In genomic region chr13:95020298-95020987, GRCh38 we compare ENCODE assay signal across 24 cellular contexts.
DNase-seq lines count a peak whose midpoint lies in the region; ATAC-seq, FAIRE-seq and TF ChIP-seq lines count a peak whose summit lies in the region.
"Had no signal": no experiment of that assay in that cellular context is flagged by ENCODE, and none has a peak within 500 bp of the region (broad histone marks: within the 10 kb centered on the region; RNA-seq: fewer than 3 reads in every experiment).

No MANE protein-coding gene starts in this region.

- H2AFZ ChIP-seq in SK-N-SH (ENCODE audit: low read depth) = no peak overlapping the region
- no peak overlapping the region for H2AFZ ChIP-seq in endothelial cell of umbilical vein (ENCODE audit: low read depth, low read length)

- peaks cover 2 to 4% of the 10 kb centered on the region in 2 experiments for H3K36me3 ChIP-seq in SK-N-SH (replicated peaks in 1 of 2; ENCODE audit: control insufficient read depth in 1 of 2, insufficient read depth in 2 of 2, low read length in 1 of 2)
- H3K36me3 ChIP-seq in SJSA1 = no peaks in the 10 kb centered on the region
- no peaks in the 10 kb centered on the region for H3K36me3 ChIP-seq in endothelial cell of umbilical vein (ENCODE audit: control insufficient read depth in 2 of 2, extremely low read depth in 1 of 2, insufficient read depth in 2 of 2, low read length in 2 of 2)
- no peaks in the 10 kb centered on the region for H3K36me3 ChIP-seq in suprapubic skin
- H3K36me3 ChIP-seq: adrenal gland, neutrophil, Peyer's patch had no signal

- no peaks in the 10 kb centered on the region for H3K9me1 ChIP-seq in endothelial cell of umbilical vein (replicated peaks; ENCODE audit: control insufficient read depth, extremely low read depth, insufficient read depth, low read length)

- H3K9ac ChIP-seq in SK-N-SH = no peak overlapping the region
- no peak overlapping the region for H3K9ac ChIP-seq in endothelial cell of umbilical vein (replicated peaks; ENCODE audit: extremely low read depth, insufficient read depth, low read length)

- H3K4me1 Mint-ChIP-seq in progenitor cell of endocrine pancreas (ENCODE audit: low read depth) = peaks cover 14% of the 10 kb centered on the region
- H3K4me1 Mint-ChIP-seq: activated CD4-positive, alpha-beta memory T cell treated with anti-CD3 and anti-CD28 coated beads, Interleukin-2, amount 10 ng/mL, durations not matched to agents 7 days and 5 days; B cell had no signal

- H3K27ac ChIP-seq in SK-N-SH (ENCODE audit: low read depth in 2 of 2, low read length in 1 of 2) = no peak overlapping the region
- peak overlapping the region; percentile 32 for H3K27ac ChIP-seq in SJSA1
- no peak overlapping the region for H3K27ac ChIP-seq in endothelial cell of umbilical vein (ENCODE audit: insufficient read depth, low read depth, low read length)
- H3K27ac ChIP-seq in suprapubic skin = no peak overlapping the region
- H3K27ac ChIP-seq: 22Rv1, adrenal gland, neutrophil, Peyer's patch had no signal

- WGBS in SK-N-SH (ENCODE audit: low lambda C conversion rate) = 87% methylated on average over 6 of the region's 6 CpGs
- WGBS in suprapubic skin = 93% methylated on average over 6 of the region's 6 CpGs

- dilution Hi-C loops in endothelial cell of umbilical vein (cut with MboI; ENCODE audit: extremely low pct_ligation_motif_present, low sequenced_read_pairs) = no loop called here

- POLR2A ChIA-PET in SK-N-SH (lab: Yijun Ruan, JAX) = no interaction called here
- POLR2A ChIA-PET in endothelial cell of umbilical vein (lab: Charles Lee) = no interaction called here

- H3K27me3 ChIP-seq in SK-N-SH (ENCODE audit: insufficient read depth) = no peaks in the 10 kb centered on the region
- H3K27me3 ChIP-seq in SJSA1 (replicated peaks) = no peaks in the 10 kb centered on the region
- no peaks in the 10 kb centered on the region for H3K27me3 ChIP-seq in endothelial cell of umbilical vein (ENCODE audit: control insufficient read depth in 2 of 2, insufficient read depth in 2 of 2, low read length in 2 of 2)
- H3K27me3 ChIP-seq in suprapubic skin = no peaks in the 10 kb centered on the region
- H3K27me3 ChIP-seq: adrenal gland, neutrophil, Peyer's patch had no signal

- ATAC-seq in SK-N-SH treated with all-trans-retinoic acid at 6 μM for 48 hours = no peak
- ATAC-seq in HG03520 (IDR thresholded peaks at IDR 0.05; ENCODE audit: unreplicated experiment) = no peak

- no peaks in the 10 kb centered on the region for H3K9me2 ChIP-seq in SK-N-SH

- TSS peak; percentile 17 for BruUV-seq in endothelial cell of umbilical vein (replicated peaks; lab: Mats Ljungman, UMichigan)

- H3K4me3 ChIP-seq in SK-N-SH (ENCODE audit: low read depth in 2 of 2, low read length in 1 of 2) (no peak overlapping the region), SJSA1 (no peak overlapping the region), endothelial cell of umbilical vein (replicated peaks in 1 of 3; ENCODE audit: insufficient read depth in 1 of 3, low read depth in 1 of 3, low read length in 3 of 3) (no peak overlapping the region), suprapubic skin (no peak overlapping the region)
- H3K4me3 ChIP-seq: adrenal gland, Peyer's patch had no signal

- no peak for TF ChIP-seq CTCF in SK-N-SH (IDR thresholded peaks at IDR 0.05)
- TF ChIP-seq CTCF in endothelial cell of umbilical vein (IDR thresholded peaks at IDR 0.05; ENCODE audit: extremely low read depth in 1 of 2, insufficient read depth in 1 of 2, low read depth in 1 of 2, low read length in 2 of 2) = no peak
- TF ChIP-seq CTCF in suprapubic skin (IDR thresholded peaks at IDR 0.05) = no peak
- no peak for TF ChIP-seq CTCF in progenitor cell of endocrine pancreas (IDR thresholded peaks at IDR 0.05; ENCODE audit: unreplicated experiment)

- peaks cover 4% of the 10 kb centered on the region for H3K36me3 Mint-ChIP-seq in progenitor cell of endocrine pancreas (ENCODE audit: insufficient read depth)

- H3K4me3 Mint-ChIP-seq in progenitor cell of endocrine pancreas (ENCODE audit: low read depth) = no peak overlapping the region
- H3K4me3 Mint-ChIP-seq: activated CD4-positive, alpha-beta memory T cell treated with anti-CD3 and anti-CD28 coated beads, Interleukin-2, amount 10 ng/mL, durations not matched to agents 7 days and 5 days; B cell had no signal

- no peaks in the 10 kb centered on the region for H3K27me3 Mint-ChIP-seq in progenitor cell of endocrine pancreas
- H3K27me3 Mint-ChIP-seq: activated CD4-positive, alpha-beta memory T cell treated with anti-CD3 and anti-CD28 coated beads, Interleukin-2, amount 10 ng/mL, durations not matched to agents 7 days and 5 days; B cell had no signal

- no peaks in the 10 kb centered on the region for H4K20me1 ChIP-seq in SK-N-SH (ENCODE audit: insufficient read depth)
- H4K20me1 ChIP-seq in endothelial cell of umbilical vein (replicated peaks; ENCODE audit: control insufficient read depth, extremely low read depth, insufficient read depth, low read length) = no peaks in the 10 kb centered on the region

- no peaks in the 10 kb centered on the region for H3K79me2 ChIP-seq in SK-N-SH (ENCODE audit: insufficient read depth)
- no peaks in the 10 kb centered on the region for H3K79me2 ChIP-seq in endothelial cell of umbilical vein (ENCODE audit: control insufficient read depth, insufficient read depth, low read length)

- no peak for TF ChIP-seq RAD21 in SK-N-SH (IDR thresholded peaks at IDR 0.05; ENCODE audit: low read length)

- intact Hi-C loops in endothelial cell of umbilical vein (cut with micrococcal nuclease) = no loop called here

- H3K9me3 ChIP-seq in SK-N-SH (no peaks in the 10 kb centered on the region), SJSA1 (replicated peaks) (no peaks in the 10 kb centered on the region), endothelial cell of umbilical vein (replicated peaks; ENCODE audit: control insufficient read depth, insufficient read depth, low read length) (no peaks in the 10 kb centered on the region), suprapubic skin (no peaks in the 10 kb centered on the region)
- H3K9me3 ChIP-seq: adrenal gland, neutrophil, Peyer's patch had no signal

- FAIRE-seq in endothelial cell of umbilical vein (lab: Jason Lieb, UNC) (no peak), urothelium cell line (lab: Jason Lieb, UNC) (no peak)

- peaks cover 0 to 5% of the 10 kb centered on the region in 2 experiments; a peak in 1 of 4 replicates for H3K4me1 ChIP-seq in SK-N-SH (ENCODE audit: control insufficient read depth in 1 of 2, insufficient read depth in 2 of 2, low read depth in 1 of 2, low read length in 1 of 2)
- H3K4me1 ChIP-seq in SJSA1 (replicated peaks) = peaks cover 13% of the 10 kb centered on the region
- no peaks in the 10 kb centered on the region for H3K4me1 ChIP-seq in endothelial cell of umbilical vein (ENCODE audit: control insufficient read depth, extremely low read depth, insufficient read depth, low read length)
- H3K4me1 ChIP-seq in suprapubic skin = no peaks in the 10 kb centered on the region
- H3K4me1 ChIP-seq: adrenal gland, Peyer's patch had no signal

- CTCF ChIA-PET in SK-N-SH (lab: Yijun Ruan, JAX) = no interaction called here
- CTCF ChIA-PET in endothelial cell of umbilical vein (lab: Charles Lee) = no interaction called here

- H3K9me3 Mint-ChIP-seq in progenitor cell of endocrine pancreas (ENCODE audit: low read depth) = peaks cover 5% of the 10 kb centered on the region
- H3K9me3 Mint-ChIP-seq: activated CD4-positive, alpha-beta memory T cell treated with anti-CD3 and anti-CD28 coated beads, Interleukin-2, amount 10 ng/mL, durations not matched to agents 7 days and 5 days had no signal

- TF ChIP-seq EP300 in SK-N-SH (IDR thresholded peaks at IDR 0.05; ENCODE audit: borderline replicate concordance in 1 of 2, low read depth in 1 of 2, low read length in 1 of 2) (no peak), suprapubic skin (IDR thresholded peaks at IDR 0.05) (no peak)

- H3K4me2 ChIP-seq in SK-N-SH (no peak overlapping the region), endothelial cell of umbilical vein (ENCODE audit: insufficient read depth, low read length) (no peak overlapping the region)

- TF ChIP-seq POLR2A in endothelial cell of umbilical vein (IDR thresholded peaks at IDR 0.05; ENCODE audit: low read depth, low read length) = no peak
- TF ChIP-seq POLR2A in suprapubic skin (IDR thresholded peaks at IDR 0.05) = no peak

- DNase-seq in SK-N-SH = no peak
- peak in 1 of 2 experiments; percentile 41 for DNase-seq in SJSA1 (ENCODE audit: low read depth in 1 of 2, low spot score in 2 of 2)
- no peak for DNase-seq in endothelial cell of umbilical vein (ENCODE audit: low read depth, low spot score)
- peak; percentile 13 for DNase-seq in urothelium cell line (ENCODE audit: low spot score)
- DNase-seq in suprapubic skin (ENCODE audit: low spot score in 2 of 2) = no peak
- DNase-seq in progenitor cell of endocrine pancreas (ENCODE audit: low spot score, unreplicated experiment) = no peak
- DNase-seq: activated CD4-positive, alpha-beta memory T cell treated with anti-CD3 and anti-CD28 coated beads, Interleukin-2, amount 10 ng/mL, durations not matched to agents 7 days and 5 days; activated gamma-delta T cell treated with Interleukin-2 at 50 U/mL for 16 hours; activated T-cell treated with anti-CD3 and anti-CD28 coated beads for 4 hours; adrenal gland; cerebellar nuclear complex; KG1; NCI-H1105; NCI-H2081 treated with DMSO at 0.1 percent for 48 hours; NCI-H510A; Peyer's patch; stimulated activated CD4-positive, alpha-beta T cell treated with anti-CD3 and anti-CD28 coated beads, Interleukin-12 subunit alpha, Interleukin-12 subunit beta, amount 100 ng/mL, for 4 hours; stimulated activated CD8-positive, alpha-beta memory T cell treated with anti-CD3 and anti-CD28 coated beads, Interleukin-4, amount 100 ng/mL, for 48 hours; T1000 had no signal

- H3F3A ChIP-seq in SK-N-SH (replicated peaks; ENCODE audit: insufficient read depth) = no peaks in the 10 kb centered on the region

- H3K27ac Mint-ChIP-seq in progenitor cell of endocrine pancreas = no peak overlapping the region
- H3K27ac Mint-ChIP-seq: activated CD4-positive, alpha-beta memory T cell treated with anti-CD3 and anti-CD28 coated beads, Interleukin-2, amount 10 ng/mL, durations not matched to agents 7 days and 5 days; B cell had no signal

TF ChIP-seq in SK-N-SH, 30 proteins besides CTCF, POLR2A, EP300 and RAD21 (continues in another document):
- TF ChIP-seq RXRA (IDR thresholded peaks at IDR 0.05; ENCODE audit: borderline replicate concordance, low read depth) (peak; percentile 54; the same call in 1 of the 2 replicates), ELF1 (IDR thresholded peaks at IDR 0.05) (no peak), MEF2A (IDR thresholded peaks at IDR 0.05; ENCODE audit: borderline replicate concordance, low read depth) (no peak)

TF ChIP-seq in endothelial cell of umbilical vein, 7 proteins besides CTCF, POLR2A, EP300 and RAD21 (continues in another document):
- TF ChIP-seq EZH2 (IDR thresholded peaks at IDR 0.05; ENCODE audit: borderline replicate concordance, low read depth, low read length, severe bottlenecking) (no peak), GATA2 (IDR thresholded peaks at IDR 0.05; ENCODE audit: insufficient read depth, insufficient read length, low read depth, low read length) (no peak), POLR2AphosphoS5 (IDR thresholded peaks at IDR 0.05; ENCODE audit: insufficient read depth, low read depth, low read length) (no peak), JUN (IDR thresholded peaks at IDR 0.05; ENCODE audit: borderline replicate concordance, insufficient read depth, insufficient read length, low read depth) (no peak), FOS (IDR thresholded peaks at IDR 0.05; ENCODE audit: borderline replicate concordance, insufficient read depth, low read length) (no peak)
